ENCODE assay signal across 8 cellular contexts in the genomic region with DNA sequence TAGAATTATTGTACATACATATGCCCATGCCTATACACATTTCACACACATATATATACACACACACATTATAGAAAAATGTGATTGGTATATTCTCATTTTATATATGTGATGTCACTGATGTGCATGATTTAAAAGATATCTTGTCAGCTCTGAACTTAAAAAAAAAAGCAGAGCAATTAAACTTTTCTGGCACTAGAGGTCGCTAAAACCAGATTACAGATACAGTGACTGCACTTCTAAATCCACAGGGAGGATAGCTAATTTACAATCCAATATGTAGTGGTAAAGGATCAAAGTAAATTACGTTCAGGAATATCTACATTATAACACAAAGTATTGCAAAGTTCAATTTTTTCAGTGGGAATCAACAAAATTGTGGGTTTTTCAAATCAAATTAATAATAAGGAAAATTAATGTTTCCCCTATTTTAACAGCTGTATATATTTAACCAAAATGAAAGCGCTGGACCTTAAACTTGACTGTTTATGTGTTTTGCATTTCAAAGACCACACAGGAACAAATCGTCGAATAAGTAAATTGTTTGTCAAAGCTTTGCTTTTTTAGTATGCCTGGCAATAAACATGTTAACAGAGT.
DNase-seq lines count a peak whose midpoint lies in the region; ATAC-seq, FAIRE-seq and TF ChIP-seq lines count a peak whose summit lies in the region.

No MANE protein-coding gene starts in this region.

- CTCF ChIA-PET in BJ (lab: Yijun Ruan, JAX), result no interaction called here

- peak; percentile 55 for FAIRE-seq in H54 (lab: Jason Lieb, UNC)

- H3K27me3 Mint-ChIP-seq in effector memory CD8-positive, alpha-beta T cell, result no peaks in the 10 kb centered on the region
- no peaks in the 10 kb centered on the region for H3K27me3 Mint-ChIP-seq in stimulated activated naive B cell treated with anti-CD40 and anti-IgM and Interleukin-4, amounts not matched to agents 10 μg/mL and 1 μg/mL and 100 μg/mL, for 72 hours

- H3K27me3 ChIP-seq in BJ (ENCODE audit: control insufficient read depth, insufficient read depth, low read length), result no peaks in the 10 kb centered on the region
- H3K27me3 ChIP-seq in colonic mucosa, result no peaks in the 10 kb centered on the region
- H3K27me3 ChIP-seq in osteoblast (ENCODE audit: insufficient read depth, low read length), result no peaks in the 10 kb centered on the region

- no peak overlapping the region for H3K27ac ChIP-seq in colonic mucosa
- no peak overlapping the region for H3K27ac ChIP-seq in osteoblast (ENCODE audit: low read depth, low read length)

- H3K4me1 ChIP-seq in colonic mucosa, result no peaks in the 10 kb centered on the region
- H3K4me1 ChIP-seq in osteoblast (ENCODE audit: insufficient read depth, low read length), result no peaks in the 10 kb centered on the region

- no peak for TF ChIP-seq POLR2A in H54 (IDR thresholded peaks at IDR 0.05; ENCODE audit: low read depth, low read length)

- no peak overlapping the region for H3K27ac Mint-ChIP-seq in effector memory CD8-positive, alpha-beta T cell
- H3K27ac Mint-ChIP-seq in stimulated activated naive B cell treated with anti-CD40 and anti-IgM and Interleukin-4, amounts not matched to agents 10 μg/mL and 1 μg/mL and 100 μg/mL, for 72 hours, result no peak overlapping the region

- H3K4me3 Mint-ChIP-seq in effector memory CD8-positive, alpha-beta T cell, result no peak overlapping the region
- no peak overlapping the region for H3K4me3 Mint-ChIP-seq in stimulated activated naive B cell treated with anti-CD40 and anti-IgM and Interleukin-4, amounts not matched to agents 10 μg/mL and 1 μg/mL and 100 μg/mL, for 72 hours

- no peak overlapping the region for H2AFZ ChIP-seq in osteoblast (ENCODE audit: low read length)

- peaks cover 7 to 12% of the 10 kb centered on the region in 2 donors for H3K9me3 Mint-ChIP-seq in effector memory CD8-positive, alpha-beta T cell
- H3K9me3 Mint-ChIP-seq in stimulated activated naive B cell treated with anti-CD40 and anti-IgM and Interleukin-4, amounts not matched to agents 10 μg/mL and 1 μg/mL and 100 μg/mL, for 72 hours, result peaks cover 0 to 4% of the 10 kb centered on the region in 2 donors

- DNase-seq in BJ (ENCODE audit: low read depth), result no peak
- DNase-seq in H54 (ENCODE audit: insufficient read length, low spot score), result peak; percentile 3
- peak; percentile 26 for DNase-seq in NCI-H345 treated with DMSO at 0.1 percent for 48 hours (lab: John Stamatoyannopoulos, UW; ENCODE audit: unreplicated experiment)
- no peak for DNase-seq in colonic mucosa
- DNase-seq in osteoblast (ENCODE audit: insufficient read length, low spot score, missing footprints), result peak; percentile 9
- no peak for DNase-seq in effector memory CD8-positive, alpha-beta T cell
- no peak for DNase-seq in stimulated activated naive B cell treated with anti-CD40 and anti-IgM and Interleukin-4, amounts not matched to agents 10 μg/mL and 1 μg/mL and 100 μg/mL, for 72 hours

- no peaks in the 10 kb centered on the region for H4K20me1 ChIP-seq in osteoblast (ENCODE audit: insufficient read depth, low read length)

- H3K36me3 ChIP-seq in BJ (ENCODE audit: control insufficient read depth, insufficient read depth, low read length), result no peaks in the 10 kb centered on the region
- no peaks in the 10 kb centered on the region for H3K36me3 ChIP-seq in colonic mucosa
- no peaks in the 10 kb centered on the region for H3K36me3 ChIP-seq in osteoblast (ENCODE audit: insufficient read depth, low read length)

- no peaks in the 10 kb centered on the region for H3K36me3 Mint-ChIP-seq in effector memory CD8-positive, alpha-beta T cell (ENCODE audit: insufficient read depth)
- H3K36me3 Mint-ChIP-seq in stimulated activated naive B cell treated with anti-CD40 and anti-IgM and Interleukin-4, amounts not matched to agents 10 μg/mL and 1 μg/mL and 100 μg/mL, for 72 hours, result no peaks in the 10 kb centered on the region

- H3K9me3 ChIP-seq in colonic mucosa, result no peaks in the 10 kb centered on the region
- H3K9me3 ChIP-seq in osteoblast (ENCODE audit: low read depth, low read length), result no peaks in the 10 kb centered on the region

- H3K4me2 ChIP-seq in osteoblast (ENCODE audit: insufficient read depth, low read length), result no peak overlapping the region

- H3K4me1 Mint-ChIP-seq in effector memory CD8-positive, alpha-beta T cell (ENCODE audit: low read depth in 2 of 2), result no peaks in the 10 kb centered on the region
- H3K4me1 Mint-ChIP-seq in stimulated activated naive B cell treated with anti-CD40 and anti-IgM and Interleukin-4, amounts not matched to agents 10 μg/mL and 1 μg/mL and 100 μg/mL, for 72 hours, result no peaks in the 10 kb centered on the region

- no peak overlapping the region for H3K9ac ChIP-seq in colonic mucosa (ENCODE audit: low read depth in 2 of 2, low read length in 2 of 2)

- intact Hi-C loops in colonic mucosa (cut with DNase I), result no loop called here

- H3K4me3 ChIP-seq in BJ (ENCODE audit: low read depth, low read length), result no peak overlapping the region
- no peak overlapping the region for H3K4me3 ChIP-seq in colonic mucosa
- H3K4me3 ChIP-seq in osteoblast (ENCODE audit: insufficient read depth, low read length), result no peak overlapping the region

- no peaks in the 10 kb centered on the region for H3K79me2 ChIP-seq in osteoblast (ENCODE audit: insufficient read depth, low read length)

- POLR2A ChIA-PET in BJ (lab: Charles Lee), result no interaction called here

- no peak for ATAC-seq in effector memory CD8-positive, alpha-beta T cell (replicated peaks)
- no peak for ATAC-seq in HG02973 (IDR thresholded peaks at IDR 0.05; ENCODE audit: unreplicated experiment)
- no peak for ATAC-seq in stimulated activated naive B cell treated with anti-CD40 and anti-IgM and Interleukin-4, amounts not matched to agents 10 μg/mL and 1 μg/mL and 100 μg/mL, for 72 hours (replicated peaks)

- 0 out of 2 replicates have a peak, but pooled peaks have one; percentile 24 for TF ChIP-seq CTCF in BJ (IDR thresholded peaks at IDR 0.05; ENCODE audit: insufficient read depth, low read depth, low read length)
- peak; percentile 45 for TF ChIP-seq CTCF in colonic mucosa (IDR thresholded peaks at IDR 0.05)
- peak; percentile 31 for TF ChIP-seq CTCF in osteoblast (IDR thresholded peaks at IDR 0.05; ENCODE audit: extremely low read depth, low read depth, low read length)

Comparison
In these comparisons a context has a peak if more than half of its experiments do, and no peak if none do; other contexts are left out.
1. DNase-seq: peak in H54 (single experiment), NCI-H345 treated with DMSO at 0.1 percent for 48 hours (single experiment) and osteoblast (single experiment); none in BJ (single experiment), colonic mucosa (single experiment), effector memory CD8-positive, alpha-beta T cell (0 of 3) and stimulated activated naive B cell treated with anti-CD40 and anti-IgM and Interleukin-4, amounts not matched to agents 10 μg/mL and 1 μg/mL and 100 μg/mL, for 72 hours (single experiment).
2. Peak in every context shown above with its lines, with median percentiles within 50 percentile points of each other: CTCF ChIP-seq.